Comparison of ENCODE assay signal across 22 cellular contexts in genomic region chr1:11406845-11407244, GRCh38.
DNase-seq lines count a peak whose midpoint lies in the region; ATAC-seq lines count a peak whose summit lies in the region.
"Had no signal": no experiment of that assay in that cellular context is flagged by ENCODE, and none has a peak within 500 bp of the region (broad histone marks: within the 10 kb centered on the region; RNA-seq: fewer than 3 reads in every experiment).

No MANE protein-coding gene starts in this region.

- no peak for DNase-seq in activated naive CD4-positive, alpha-beta T cell treated with anti-CD3 and anti-CD28 coated beads for 36 hours
- no peak for DNase-seq in activated naive CD4-positive, alpha-beta T cell treated with Interleukin-2 at 50 U/mL for 16 hours
- peak; percentile 46 for DNase-seq in KBM-7
- DNase-seq in activated T-helper 1 cell treated with anti-CD3 and anti-CD28 coated beads, Interleukin-12 subunit alpha, Interleukin-12 subunit beta, Interleukin-2, Interleukin-4 antibody, amounts not matched to agents 30 ng/mL and 10 ng/mL and 1 ng/mL, durations not matched to agents 14 hours and 24 hours and 36 hours (ENCODE audit: low spot score), result no peak
- no peak for DNase-seq in stimulated activated effector memory CD8-positive, alpha-beta T cell treated with anti-CD3 and anti-CD28 coated beads, Interleukin-12 subunit alpha, Interleukin-12 subunit beta, amount 100 ng/mL, for 72 hours (ENCODE audit: low spot score in 2 of 2)
- no peak for DNase-seq in SKM-1 (lab: John Stamatoyannopoulos, UW; ENCODE audit: unreplicated experiment)
- DNase-seq: activated T-cell treated with anti-CD3 and anti-CD28 coated beads for 4 hours; brain microvascular endothelial cell; DMS 273 treated with DMSO at 0.1 percent for 48 hours; effector CD4-positive, alpha-beta T cell; foreskin melanocyte; IMR-90; islet precursor cell; MM.1S; NCI-H1436 treated with DMSO at 0.1 percent for 48 hours; NCI-H526 had no signal

- no peaks in the 10 kb centered on the region for H3K27me3 Mint-ChIP-seq in activated naive CD4-positive, alpha-beta T cell treated with anti-CD3 and anti-CD28 coated beads for 36 hours (ENCODE audit: low read depth)
- H3K27me3 Mint-ChIP-seq in activated T-helper 1 cell treated with anti-CD3 and anti-CD28 coated beads, Interleukin-12 subunit alpha, Interleukin-12 subunit beta, Interleukin-2, Interleukin-4 antibody, amounts not matched to agents 30 ng/mL and 10 ng/mL and 1 ng/mL, durations not matched to agents 14 hours and 24 hours and 36 hours (ENCODE audit: insufficient read depth), result peaks cover 6% of the 10 kb centered on the region

- H3K4me1 Mint-ChIP-seq in activated naive CD4-positive, alpha-beta T cell treated with anti-CD3 and anti-CD28 coated beads for 36 hours (ENCODE audit: low read depth), result peaks cover 39% of the 10 kb centered on the region
- peaks cover 23% of the 10 kb centered on the region for H3K4me1 Mint-ChIP-seq in activated T-helper 1 cell treated with anti-CD3 and anti-CD28 coated beads, Interleukin-12 subunit alpha, Interleukin-12 subunit beta, Interleukin-2, Interleukin-4 antibody, amounts not matched to agents 30 ng/mL and 10 ng/mL and 1 ng/mL, durations not matched to agents 14 hours and 24 hours and 36 hours (ENCODE audit: low read depth)
- H3K4me1 Mint-ChIP-seq in stimulated activated effector memory CD8-positive, alpha-beta T cell treated with anti-CD3 and anti-CD28 coated beads, Interleukin-12 subunit alpha, Interleukin-12 subunit beta, amount 100 ng/mL, for 72 hours, result peaks cover 30% of the 10 kb centered on the region

- in situ Hi-C loops in KBM-7 (cut with MboI; ENCODE audit: low pct_unique_long_range_greater_than_20kb, low sequenced_read_pairs), result no loop called here

- intact Hi-C loops in activated naive CD4-positive, alpha-beta T cell treated with anti-CD3 and anti-CD28 coated beads for 36 hours (cut with micrococcal nuclease), result loop anchor here (5.0 kb wide), 1 partner anchor 410 kb away; no protein-coding TSS in a partner anchor
- intact Hi-C loops in activated T-helper 1 cell treated with anti-CD3 and anti-CD28 coated beads, Interleukin-12 subunit alpha, Interleukin-12 subunit beta, Interleukin-2, Interleukin-4 antibody, amounts not matched to agents 30 ng/mL and 10 ng/mL and 1 ng/mL, durations not matched to agents 14 hours and 24 hours and 36 hours (cut with micrococcal nuclease), result no loop called here

- H3K36me3 Mint-ChIP-seq in activated naive CD4-positive, alpha-beta T cell treated with anti-CD3 and anti-CD28 coated beads for 36 hours (ENCODE audit: low read depth), result peaks cover 2% of the 10 kb centered on the region
- peaks cover 10% of the 10 kb centered on the region for H3K36me3 Mint-ChIP-seq in activated T-helper 1 cell treated with anti-CD3 and anti-CD28 coated beads, Interleukin-12 subunit alpha, Interleukin-12 subunit beta, Interleukin-2, Interleukin-4 antibody, amounts not matched to agents 30 ng/mL and 10 ng/mL and 1 ng/mL, durations not matched to agents 14 hours and 24 hours and 36 hours (ENCODE audit: low read depth)
- H3K36me3 Mint-ChIP-seq in stimulated activated effector memory CD8-positive, alpha-beta T cell treated with anti-CD3 and anti-CD28 coated beads, Interleukin-12 subunit alpha, Interleukin-12 subunit beta, amount 100 ng/mL, for 72 hours, result no peaks in the 10 kb centered on the region
- H3K36me3 Mint-ChIP-seq: neural progenitor cell had no signal

- H3K27ac Mint-ChIP-seq in activated naive CD4-positive, alpha-beta T cell treated with anti-CD3 and anti-CD28 coated beads for 36 hours, result peak overlapping the region; percentile 37
- H3K27ac Mint-ChIP-seq in activated T-helper 1 cell treated with anti-CD3 and anti-CD28 coated beads, Interleukin-12 subunit alpha, Interleukin-12 subunit beta, Interleukin-2, Interleukin-4 antibody, amounts not matched to agents 30 ng/mL and 10 ng/mL and 1 ng/mL, durations not matched to agents 14 hours and 24 hours and 36 hours, result peak overlapping the region; percentile 67
- peak overlapping the region; percentile 32 for H3K27ac Mint-ChIP-seq in stimulated activated effector memory CD8-positive, alpha-beta T cell treated with anti-CD3 and anti-CD28 coated beads, Interleukin-12 subunit alpha, Interleukin-12 subunit beta, amount 100 ng/mL, for 72 hours
- H3K27ac Mint-ChIP-seq: neural progenitor cell, progenitor cell of endocrine pancreas had no signal

- ATAC-seq in stimulated activated effector memory CD8-positive, alpha-beta T cell treated with anti-CD3 and anti-CD28 coated beads, Interleukin-12 subunit alpha, Interleukin-12 subunit beta, amount 100 ng/mL, for 72 hours, result no peak
- no peak for ATAC-seq in HG02623 (IDR thresholded peaks at IDR 0.05; ENCODE audit: unreplicated experiment)
- no peak for ATAC-seq in HG03039 (IDR thresholded peaks at IDR 0.05; ENCODE audit: unreplicated experiment)
- ATAC-seq: esophagus mucosa, SK-N-SH treated with all-trans-retinoic acid at 6 μM for 48 hours had no signal

- no peak overlapping the region for H3K4me3 Mint-ChIP-seq in activated naive CD4-positive, alpha-beta T cell treated with anti-CD3 and anti-CD28 coated beads for 36 hours
- peak overlapping the region; percentile 48 for H3K4me3 Mint-ChIP-seq in activated T-helper 1 cell treated with anti-CD3 and anti-CD28 coated beads, Interleukin-12 subunit alpha, Interleukin-12 subunit beta, Interleukin-2, Interleukin-4 antibody, amounts not matched to agents 30 ng/mL and 10 ng/mL and 1 ng/mL, durations not matched to agents 14 hours and 24 hours and 36 hours
- peak overlapping the region; percentile 22 for H3K4me3 Mint-ChIP-seq in stimulated activated effector memory CD8-positive, alpha-beta T cell treated with anti-CD3 and anti-CD28 coated beads, Interleukin-12 subunit alpha, Interleukin-12 subunit beta, amount 100 ng/mL, for 72 hours
- H3K4me3 Mint-ChIP-seq: neural progenitor cell had no signal

- peaks cover 6% of the 10 kb centered on the region for H3K9me3 Mint-ChIP-seq in activated naive CD4-positive, alpha-beta T cell treated with anti-CD3 and anti-CD28 coated beads for 36 hours
- peaks cover 36% of the 10 kb centered on the region for H3K9me3 Mint-ChIP-seq in activated T-helper 1 cell treated with anti-CD3 and anti-CD28 coated beads, Interleukin-12 subunit alpha, Interleukin-12 subunit beta, Interleukin-2, Interleukin-4 antibody, amounts not matched to agents 30 ng/mL and 10 ng/mL and 1 ng/mL, durations not matched to agents 14 hours and 24 hours and 36 hours
- peaks cover 9% of the 10 kb centered on the region for H3K9me3 Mint-ChIP-seq in stimulated activated effector memory CD8-positive, alpha-beta T cell treated with anti-CD3 and anti-CD28 coated beads, Interleukin-12 subunit alpha, Interleukin-12 subunit beta, amount 100 ng/mL, for 72 hours

- CTCF ChIA-PET in activated naive CD4-positive, alpha-beta T cell treated with anti-CD3 and anti-CD28 coated beads for 36 hours (lab: Charles Lee), result interaction anchor here (0.6 kb wide), 1 partner anchor 43 kb away, joined by 5 read pairs; no protein-coding TSS in a partner anchor
